8 cellular contexts compared by ENCODE assay signal in genomic region chr2:226791056-226791486, GRCh38. TPM values are rescaled to one million over a fixed set of nuclear protein-coding genes. Genes with fewer than 3 reads are reported as not detected.
DNase-seq lines count a peak whose midpoint lies in the region; ATAC-seq and TF ChIP-seq lines count a peak whose summit lies in the region.

No MANE protein-coding gene starts in this region.

- TF ChIP-seq CTCF in gastrocnemius medialis (IDR thresholded peaks at IDR 0.05 in 4 of 5, conservative IDR thresholded peaks at IDR 0.05 in 1 of 5): no peak

- peak overlapping the region; percentile 61 to 76 (median 63) for H3K4me3 ChIP-seq in BLaER1 treated with 17β-estradiol and CSF1 and Interleukin-3, amounts not matched to agents 10 nM and 100 nM
- H3K4me3 ChIP-seq in iPS DF 6.9 (ENCODE audit: low read length) (peak overlapping the region; percentile 51; the same call in 1 of the 2 replicates), gastrocnemius medialis (peak overlapping the region; percentile 71 to 89 (median 80))

- H3K27me3 ChIP-seq in BLaER1 treated with 17β-estradiol and CSF1 and Interleukin-3, amounts not matched to agents 10 nM and 100 nM: peaks cover 0 to 36% (median 0%) of the 10 kb centered on the region in 11 experiments; a peak in 4 of 22 replicates
- H3K27me3 ChIP-seq in iPS DF 6.9 (ENCODE audit: control insufficient read depth, insufficient read depth, low read length) (no peaks in the 10 kb centered on the region), gastrocnemius medialis (no peaks in the 10 kb centered on the region)

- DNase-seq in NCI-H2196 treated with DMSO at 0.1 percent for 48 hours (lab: John Stamatoyannopoulos, UW; ENCODE audit: unreplicated experiment) (peak; percentile 63), iPS DF 6.9 (ENCODE audit: low read depth, low spot score) (no peak), gastrocnemius medialis (peak; percentile 50 to 73), SKM-1 treated with dmso at 0.1 percent for 144 hours (lab: John Stamatoyannopoulos, UW; ENCODE audit: unreplicated experiment) (no peak)

- H4K20me1 ChIP-seq in BLaER1 treated with 17β-estradiol and CSF1 and Interleukin-3, amounts not matched to agents 10 nM and 100 nM: peaks cover 0 to 10% (median 2%) of the 10 kb centered on the region in 11 experiments; a peak in 8 of 22 replicates

- H3K4me2 ChIP-seq in BLaER1 treated with 17β-estradiol and CSF1 and Interleukin-3, amounts not matched to agents 10 nM and 100 nM: peak overlapping the region; percentile 58 to 99 (median 86)

- in situ Hi-C loops in gastrocnemius medialis (cut with MboI; ENCODE audit: low sequenced_read_pairs in 4 of 4): loop anchor here in 2 of 4 donors (5.0 to 25.0 kb wide), 3 partner anchors 46 to 129 kb away; no protein-coding TSS in a partner anchor

- no CpG with 5 or more reads among the region's 24 CpGs for WGBS in iPS DF 6.9 (ENCODE audit: insufficient coverage, insufficient read length)

- H3K9me3 ChIP-seq in BLaER1 treated with 17β-estradiol and CSF1 and Interleukin-3, amounts not matched to agents 10 nM and 100 nM (replicated peaks in 1 of 11): peaks cover 0 to 14% (median 0%) of the 10 kb centered on the region in 11 experiments; a peak in 5 of 22 replicates
- H3K9me3 ChIP-seq in iPS DF 6.9 (ENCODE audit: control insufficient read depth, insufficient read depth, low read length): no peaks in the 10 kb centered on the region
- H3K9me3 ChIP-seq in gastrocnemius medialis: no peaks in the 10 kb centered on the region

- ATAC-seq in GM18517 (IDR thresholded peaks at IDR 0.05; ENCODE audit: unreplicated experiment): peak; percentile 79
- peak; percentile 57 for ATAC-seq in HG02943 (IDR thresholded peaks at IDR 0.05; ENCODE audit: low read depth, unreplicated experiment)
- peak; percentile 70 to 71 for ATAC-seq in gastrocnemius medialis

- no peak for TF ChIP-seq POLR2A in gastrocnemius medialis (IDR thresholded peaks at IDR 0.05)

- peak overlapping the region; percentile 77 to 97 (median 92) for H3K27ac ChIP-seq in BLaER1 treated with 17β-estradiol and CSF1 and Interleukin-3, amounts not matched to agents 10 nM and 100 nM
- H3K27ac ChIP-seq in angular gyrus (ENCODE audit: low read depth, low read length) (peak overlapping the region; percentile 54), iPS DF 6.9 (ENCODE audit: low read length) (no peak overlapping the region), gastrocnemius medialis (peak overlapping the region; percentile 95 to 99 (median 98))

- intact Hi-C loops in gastrocnemius medialis (cut with DNase I; ENCODE audit: low total_unique reads): loop anchor here (2.0 to 10.0 kb wide), 4 partner anchors 14 to 646 kb away; no protein-coding TSS in a partner anchor

- peaks cover 38 to 54% (median 46%) of the 10 kb centered on the region in 10 experiments for H3K4me1 ChIP-seq in BLaER1 treated with 17β-estradiol and CSF1 and Interleukin-3, amounts not matched to agents 10 nM and 100 nM
- H3K4me1 ChIP-seq in iPS DF 6.9 (ENCODE audit: control insufficient read depth, insufficient read depth, low read length): peaks cover 8% of the 10 kb centered on the region
- peaks cover 58 to 69% of the 10 kb centered on the region in 2 donors for H3K4me1 ChIP-seq in gastrocnemius medialis

- H3K9ac ChIP-seq in BLaER1 treated with 17β-estradiol and CSF1 and Interleukin-3, amounts not matched to agents 10 nM and 100 nM: peak overlapping the region; percentile 86 to 93 (median 89)

- H3K36me3 ChIP-seq in BLaER1 treated with 17β-estradiol and CSF1 and Interleukin-3, amounts not matched to agents 10 nM and 100 nM: peaks cover 0 to 3% (median 0%) of the 10 kb centered on the region in 11 experiments; a peak in 1 of 22 replicates
- H3K36me3 ChIP-seq in iPS DF 6.9 (ENCODE audit: control insufficient read depth, insufficient read depth, low read length) (no peaks in the 10 kb centered on the region), gastrocnemius medialis (no peaks in the 10 kb centered on the region)

RNA-seq across cellular contexts. Expression of gene IRS1, which starts 8.5 kb away (rescaled TPM):
- total RNA-seq in gastrocnemius medialis: 10 to 100 TPM in 1 of 4 donors, 1 to 10 TPM in 3; 2.2 to 71.1 (median 6.3) TPM

RNA-seq across cellular contexts. Expression of gene RHBDD1, which starts 44.8 kb away (rescaled TPM):
- total RNA-seq in gastrocnemius medialis: 10 to 100 TPM in 1 of 4 donors, 1 to 10 TPM in 3; 6.2 to 14.2 (median 8.7) TPM

Comparison
In these comparisons a context has a peak if more than half of its experiments do, and no peak if none do; other contexts are left out.
1. DNase-seq: peak in NCI-H2196 treated with DMSO at 0.1 percent for 48 hours (single experiment) and gastrocnemius medialis (2 of 2); none in iPS DF 6.9 (single experiment) and SKM-1 treated with dmso at 0.1 percent for 144 hours (single experiment).
2. Peak in every context shown above with its lines, with median percentiles within 50 percentile points of each other: H3K4me3 ChIP-seq and ATAC-seq.